Comparison of ENCODE assay signal across 15 cellular contexts in genomic region chrX:40514376-40514775, GRCh38.
DNase-seq lines count a peak whose midpoint lies in the region; ATAC-seq, FAIRE-seq and TF ChIP-seq lines count a peak whose summit lies in the region.
"Had no signal": no experiment of that assay in that cellular context is flagged by ENCODE, and none has a peak within 500 bp of the region (broad histone marks: within the 10 kb centered on the region; RNA-seq: fewer than 3 reads in every experiment).

No MANE protein-coding gene starts in this region.

- no peaks in the 10 kb centered on the region for H3K4me1 ChIP-seq in prostate gland (replicated peaks)
- H3K4me1 ChIP-seq: Peyer's patch had no signal

- H3K4me3 ChIP-seq in epithelial cell of esophagus (ENCODE audit: low read length) (no peak overlapping the region), prostate gland (no peak overlapping the region)
- H3K4me3 ChIP-seq: Peyer's patch had no signal

- H3K36me3 ChIP-seq in prostate gland, result no peaks in the 10 kb centered on the region
- H3K36me3 ChIP-seq: Peyer's patch had no signal

- H3K27ac ChIP-seq in prostate gland, result no peak overlapping the region
- H3K27ac ChIP-seq: Peyer's patch had no signal

- TF ChIP-seq POLR2A in prostate gland (IDR thresholded peaks at IDR 0.05), result no peak

- H3K9me3 ChIP-seq in prostate gland, result no peaks in the 10 kb centered on the region
- H3K9me3 ChIP-seq: Peyer's patch had no signal

- FAIRE-seq in RCC 7860 (lab: Jason Lieb, UNC), result no peak

- 54% methylated on average over 8 of the region's 8 CpGs for WGBS in prostate gland

- intact Hi-C loops in prostate gland (cut with DNase I), result no loop called here

- no peaks in the 10 kb centered on the region for H3K27me3 ChIP-seq in prostate gland (replicated peaks; ENCODE audit: insufficient read depth)
- H3K27me3 ChIP-seq: Peyer's patch had no signal

- TF ChIP-seq CTCF in epithelial cell of esophagus (IDR thresholded peaks at IDR 0.05; ENCODE audit: insufficient read depth, low read depth, low read length, missing control alignments), result no peak
- no peak for TF ChIP-seq CTCF in prostate gland (IDR thresholded peaks at IDR 0.05)

- DNase-seq in CMK (ENCODE audit: low read depth) (peak; percentile 11), RCC 7860 (ENCODE audit: low spot score) (peak; percentile 11), epithelial cell of esophagus (ENCODE audit: low read depth) (peak; percentile 36), prostate gland (ENCODE audit: low spot score) (peak; percentile 57), GM03348 (ENCODE audit: low spot score) (no peak), NCI-H1694 (lab: John Stamatoyannopoulos, UW) (no peak)
- DNase-seq: CD4-positive, CD25-positive, alpha-beta regulatory T cell; GOT3; NCI-H1105; NCI-H1694 treated with DMSO at 0.1 percent for 48 hours; NCI-H226; NCI-H524 treated with DMSO at 0.1 percent for 48 hours; Peyer's patch; Right ventricle myocardium superior had no signal

- no peak for ATAC-seq in GM21381 (IDR thresholded peaks at IDR 0.05; ENCODE audit: unreplicated experiment)

Comparison
In these comparisons a context has a peak if more than half of its experiments do, and no peak if none do; other contexts are left out.
1. DNase-seq: peak in CMK (single experiment), RCC 7860 (single experiment), epithelial cell of esophagus (single experiment) and prostate gland (single experiment); none in GM03348 (single experiment) and NCI-H1694 (single experiment).